ENCODE assay signal across 22 cellular contexts in the genomic region with DNA sequence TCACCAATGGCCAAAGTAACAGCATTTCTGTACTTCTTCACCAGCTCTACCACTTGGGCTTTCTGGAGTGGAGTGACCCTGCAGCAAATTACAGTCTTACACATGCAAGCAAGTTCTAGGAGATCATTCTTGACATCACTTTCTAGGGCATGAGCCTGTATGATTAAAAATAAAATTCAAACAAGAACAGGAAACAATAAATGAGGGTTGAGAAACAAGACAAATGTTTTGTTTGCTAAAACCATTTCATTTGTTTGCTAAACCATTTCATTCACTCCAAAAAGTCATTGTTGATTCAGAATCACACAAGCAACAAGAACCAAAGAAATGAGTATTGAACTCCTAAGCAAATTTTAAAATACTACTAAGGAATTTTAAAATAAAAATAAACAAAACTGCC.
"Had no signal": no experiment of that assay in that cellular context is flagged by ENCODE, and none has a peak within 500 bp of the region (broad histone marks: within the 10 kb centered on the region; RNA-seq: fewer than 3 reads in every experiment).

No MANE protein-coding gene starts in this region.

- H3K36me3 ChIP-seq: left lung, lower lobe of right lung, right atrium auricular region, stomach, suprapubic skin, tibial artery had no signal

- ATAC-seq: activated CD4-positive, CD25-positive, alpha-beta regulatory T cell treated with anti-CD3 and anti-CD28 coated beads, Interleukin-2, amount 50 U/mL, for 24 hours; activated CD8-positive, alpha-beta T cell treated with anti-CD3 and anti-CD28 coated beads for 36 hours; activated naive CD8-positive, alpha-beta T cell treated with anti-CD3 and anti-CD28 coated beads, Interleukin-2, amount 50 U/mL, for 24 hours; esophagus mucosa; left lung; lower lobe of right lung; mucosa of descending colon had no signal

- H3K4me3 ChIP-seq: left lung, lower lobe of right lung, mucosa of descending colon, right atrium auricular region, stomach, suprapubic skin, tibial artery had no signal

- FAIRE-seq: bronchial epithelial cell, islet of Langerhans had no signal

- H3K4me1 ChIP-seq: left lung, lower lobe of right lung, parathyroid adenoma had no signal

- H3K27ac ChIP-seq: lower lobe of right lung, parathyroid adenoma, right atrium auricular region, suprapubic skin, tibial artery had no signal

- H3K27me3 ChIP-seq: left lung, right atrium auricular region, stomach, suprapubic skin, tibial artery had no signal

- DNase-seq: activated CD4-positive, alpha-beta T cell treated with anti-CD3 and anti-CD28 coated beads, Interleukin-2, amount 10 ng/mL, durations not matched to agents 7 days and 5 days; activated CD8-positive, alpha-beta T cell treated with anti-CD3 and anti-CD28 coated beads for 36 hours; activated naive CD8-positive, alpha-beta T cell treated with anti-CD3 and anti-CD28 coated beads, Interleukin-2, amount 50 U/mL, for 24 hours; activated T-cell treated with anti-CD3 and anti-CD28 coated beads, Interleukin-2, amount 50 U/mL, for 48 hours; endodermal cell; foreskin melanocyte; left lung; lower lobe of right lung; mucosa of descending colon; occipital lobe; stimulated activated CD4-positive, alpha-beta T cell treated with anti-CD3 and anti-CD28 coated beads, Interleukin-15, amount 100 ng/mL, for 24 hours; stimulated activated CD4-positive, alpha-beta T cell treated with anti-CD3 and anti-CD28 coated beads, Interleukin-2, amount 100 ng/mL, for 24 hours; stimulated activated naive B cell treated with anti-CD40 and anti-IgM and Interleukin-4, amounts not matched to agents 10 μg/mL and 1 μg/mL and 100 μg/mL, for 72 hours; stomach; tibial artery had no signal

- H3K9me3 ChIP-seq: left lung, lower lobe of right lung, mucosa of descending colon, right atrium auricular region, stomach, suprapubic skin, tibial artery had no signal
